Comparison of ENCODE assay signal across 17 cellular contexts in the genomic region with DNA sequence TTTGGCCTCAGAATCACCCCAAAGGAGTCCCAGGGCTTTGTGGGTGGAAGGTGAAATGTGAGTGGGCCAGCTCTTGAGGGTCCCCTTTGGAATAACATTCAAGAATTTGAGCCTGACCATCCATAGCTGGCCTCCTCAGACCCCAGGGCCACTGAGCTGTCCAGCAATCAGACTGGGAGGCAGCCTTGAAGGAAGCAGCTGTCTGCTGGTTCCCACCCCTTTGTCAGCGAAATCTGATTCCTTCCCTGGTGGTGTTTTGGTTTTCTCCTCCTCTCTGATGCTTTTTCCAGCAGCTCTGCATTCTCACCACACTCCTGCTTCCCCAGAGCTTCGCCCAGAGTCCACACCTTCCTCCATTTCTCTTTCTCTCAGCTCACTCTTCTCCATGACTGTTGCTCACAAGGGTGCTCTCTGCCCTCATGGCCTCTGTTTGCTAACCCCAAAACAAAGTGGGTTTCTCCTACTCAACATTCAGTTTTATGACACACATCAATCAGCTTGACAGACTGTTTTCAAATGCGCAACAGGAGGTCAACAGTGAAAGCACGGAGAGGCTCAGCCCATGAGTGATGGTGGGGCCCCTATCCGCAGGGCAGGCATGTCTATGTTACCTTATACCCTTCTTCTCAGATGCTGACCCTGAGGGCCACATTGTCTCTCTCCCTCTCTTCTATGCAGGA.
A peak's percentile ranks its signal among the peaks of the same experiment; 100 is the strongest.
DNase-seq lines count a peak whose midpoint lies in the region; TF ChIP-seq lines count a peak whose summit lies in the region.
"Had no signal": no experiment of that assay in that cellular context is flagged by ENCODE, and none has a peak within 500 bp of the region (broad histone marks: within the 10 kb centered on the region; RNA-seq: fewer than 3 reads in every experiment).

No MANE protein-coding gene starts in this region.

- TF ChIP-seq POLR2A in lower leg skin (IDR thresholded peaks at IDR 0.05), result no peak

- TF ChIP-seq CTCF in AG10803 (conservative IDR thresholded peaks at IDR 0.05; ENCODE audit: low read length), result no peak
- no peak for TF ChIP-seq CTCF in lower leg skin (IDR thresholded peaks at IDR 0.05)

- no CpG with 5 or more reads among the region's 5 CpGs for WGBS in iPS DF 6.9 (ENCODE audit: insufficient coverage, insufficient read length)
- 68 to 79% methylated on average over 5 of the region's 5 CpGs for WGBS in lower leg skin, 2 donors

- DNase-seq in AG10803 (ENCODE audit: low read depth), result peak; percentile 7
- peak; percentile 93 for DNase-seq in NCI-H510A treated with DMSO at 0.1 percent for 48 hours (lab: John Stamatoyannopoulos, UW)
- DNase-seq in iPS DF 6.9 (ENCODE audit: low read depth, low spot score), result peak; percentile 20
- no peak for DNase-seq in occipital lobe (lab: John Stamatoyannopoulos, UW)
- DNase-seq in stimulated activated CD4-positive, alpha-beta T cell treated with anti-CD3 and anti-CD28 coated beads, Interleukin-12 subunit alpha, Interleukin-12 subunit beta, amount 100 ng/mL, for 4 hours, result no peak
- DNase-seq in lower leg skin (ENCODE audit: low spot score in 2 of 2), result no peak
- no peak for DNase-seq in T1000 (lab: John Stamatoyannopoulos, UW)
- DNase-seq: activated CD4-positive, alpha-beta T cell treated with anti-CD3 and anti-CD28 coated beads for 48 hours; activated T-cell treated with anti-CD3 and anti-CD28 coated beads, Interleukin-2, amount 50 U/mL, for 24 hours; cerebellar nuclear complex; DND-41; heart left ventricle; T-helper 2 cell had no signal

- no peak for TF ChIP-seq RAD21 in Ishikawa (IDR thresholded peaks at IDR 0.05; ENCODE audit: low read depth)

- intact Hi-C loops in lower leg skin (cut with DNase I; ENCODE audit: low total_unique reads), result no loop called here

- H3K4me1 ChIP-seq in iPS DF 6.9 (ENCODE audit: control insufficient read depth, insufficient read depth, low read length), result no peaks in the 10 kb centered on the region
- H3K4me1 ChIP-seq: heart left ventricle had no signal

- H3K36me3 ChIP-seq in iPS DF 6.9 (ENCODE audit: control insufficient read depth, insufficient read depth, low read length), result peaks cover under 1% of the 10 kb centered on the region
- H3K36me3 ChIP-seq: heart left ventricle, suprapubic skin had no signal

- no peak overlapping the region for H3K4me3 ChIP-seq in AG10803 (ENCODE audit: low read length)
- no peak overlapping the region for H3K4me3 ChIP-seq in iPS DF 6.9 (ENCODE audit: low read length)
- H3K4me3 ChIP-seq in lower leg skin (ENCODE audit: low read depth, poor library complexity, severe bottlenecking), result no peak overlapping the region
- H3K4me3 ChIP-seq: heart left ventricle, K562, suprapubic skin had no signal

- no peaks in the 10 kb centered on the region for H3K27me3 ChIP-seq in iPS DF 6.9 (ENCODE audit: control insufficient read depth, insufficient read depth, low read length)
- H3K27me3 ChIP-seq: suprapubic skin had no signal

- no peaks in the 10 kb centered on the region for H3K9me3 ChIP-seq in iPS DF 6.9 (ENCODE audit: control insufficient read depth, insufficient read depth, low read length)
- H3K9me3 ChIP-seq: heart left ventricle, suprapubic skin had no signal

- no peak for TF ChIP-seq EP300 in Ishikawa (IDR thresholded peaks at IDR 0.05; ENCODE audit: borderline replicate concordance)

- H3K27ac ChIP-seq in iPS DF 6.9 (ENCODE audit: low read length), result no peak overlapping the region
- H3K27ac ChIP-seq: epithelial cell of prostate, heart left ventricle, suprapubic skin had no signal

TF ChIP-seq in Ishikawa, 13 proteins besides CTCF, POLR2A, EP300 and RAD21:
- TF ChIP-seq, protein P1, sequence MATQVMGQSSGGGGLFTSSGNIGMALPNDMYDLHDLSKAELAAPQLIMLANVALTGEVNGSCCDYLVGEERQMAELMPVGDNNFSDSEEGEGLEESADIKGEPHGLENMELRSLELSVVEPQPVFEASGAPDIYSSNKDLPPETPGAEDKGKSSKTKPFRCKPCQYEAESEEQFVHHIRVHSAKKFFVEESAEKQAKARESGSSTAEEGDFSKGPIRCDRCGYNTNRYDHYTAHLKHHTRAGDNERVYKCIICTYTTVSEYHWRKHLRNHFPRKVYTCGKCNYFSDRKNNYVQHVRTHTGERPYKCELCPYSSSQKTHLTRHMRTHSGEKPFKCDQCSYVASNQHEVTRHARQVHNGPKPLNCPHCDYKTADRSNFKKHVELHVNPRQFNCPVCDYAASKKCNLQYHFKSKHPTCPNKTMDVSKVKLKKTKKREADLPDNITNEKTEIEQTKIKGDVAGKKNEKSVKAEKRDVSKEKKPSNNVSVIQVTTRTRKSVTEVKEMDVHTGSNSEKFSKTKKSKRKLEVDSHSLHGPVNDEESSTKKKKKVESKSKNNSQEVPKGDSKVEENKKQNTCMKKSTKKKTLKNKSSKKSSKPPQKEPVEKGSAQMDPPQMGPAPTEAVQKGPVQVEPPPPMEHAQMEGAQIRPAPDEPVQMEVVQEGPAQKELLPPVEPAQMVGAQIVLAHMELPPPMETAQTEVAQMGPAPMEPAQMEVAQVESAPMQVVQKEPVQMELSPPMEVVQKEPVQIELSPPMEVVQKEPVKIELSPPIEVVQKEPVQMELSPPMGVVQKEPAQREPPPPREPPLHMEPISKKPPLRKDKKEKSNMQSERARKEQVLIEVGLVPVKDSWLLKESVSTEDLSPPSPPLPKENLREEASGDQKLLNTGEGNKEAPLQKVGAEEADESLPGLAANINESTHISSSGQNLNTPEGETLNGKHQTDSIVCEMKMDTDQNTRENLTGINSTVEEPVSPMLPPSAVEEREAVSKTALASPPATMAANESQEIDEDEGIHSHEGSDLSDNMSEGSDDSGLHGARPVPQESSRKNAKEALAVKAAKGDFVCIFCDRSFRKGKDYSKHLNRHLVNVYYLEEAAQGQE (IDR thresholded peaks at IDR 0.05; ENCODE audit: low read depth), result peak; percentile 46
- TF ChIP-seq, protein P2, sequence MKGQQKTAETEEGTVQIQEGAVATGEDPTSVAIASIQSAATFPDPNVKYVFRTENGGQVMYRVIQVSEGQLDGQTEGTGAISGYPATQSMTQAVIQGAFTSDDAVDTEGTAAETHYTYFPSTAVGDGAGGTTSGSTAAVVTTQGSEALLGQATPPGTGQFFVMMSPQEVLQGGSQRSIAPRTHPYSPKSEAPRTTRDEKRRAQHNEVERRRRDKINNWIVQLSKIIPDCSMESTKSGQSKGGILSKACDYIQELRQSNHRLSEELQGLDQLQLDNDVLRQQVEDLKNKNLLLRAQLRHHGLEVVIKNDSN (IDR thresholded peaks at IDR 0.05), result no peak
TF ChIP-seq in Ishikawa: peak in this region for 1.

Comparison
In these comparisons a context has a peak if more than half of its experiments do, and no peak if none do; other contexts are left out.
1. DNase-seq: peak in AG10803 (single experiment), NCI-H510A treated with DMSO at 0.1 percent for 48 hours (single experiment) and iPS DF 6.9 (single experiment); none in occipital lobe (single experiment), stimulated activated CD4-positive, alpha-beta T cell treated with anti-CD3 and anti-CD28 coated beads, Interleukin-12 subunit alpha, Interleukin-12 subunit beta, amount 100 ng/mL, for 4 hours (single experiment), lower leg skin (0 of 2) and T1000 (single experiment).